In the genomic region with DNA sequence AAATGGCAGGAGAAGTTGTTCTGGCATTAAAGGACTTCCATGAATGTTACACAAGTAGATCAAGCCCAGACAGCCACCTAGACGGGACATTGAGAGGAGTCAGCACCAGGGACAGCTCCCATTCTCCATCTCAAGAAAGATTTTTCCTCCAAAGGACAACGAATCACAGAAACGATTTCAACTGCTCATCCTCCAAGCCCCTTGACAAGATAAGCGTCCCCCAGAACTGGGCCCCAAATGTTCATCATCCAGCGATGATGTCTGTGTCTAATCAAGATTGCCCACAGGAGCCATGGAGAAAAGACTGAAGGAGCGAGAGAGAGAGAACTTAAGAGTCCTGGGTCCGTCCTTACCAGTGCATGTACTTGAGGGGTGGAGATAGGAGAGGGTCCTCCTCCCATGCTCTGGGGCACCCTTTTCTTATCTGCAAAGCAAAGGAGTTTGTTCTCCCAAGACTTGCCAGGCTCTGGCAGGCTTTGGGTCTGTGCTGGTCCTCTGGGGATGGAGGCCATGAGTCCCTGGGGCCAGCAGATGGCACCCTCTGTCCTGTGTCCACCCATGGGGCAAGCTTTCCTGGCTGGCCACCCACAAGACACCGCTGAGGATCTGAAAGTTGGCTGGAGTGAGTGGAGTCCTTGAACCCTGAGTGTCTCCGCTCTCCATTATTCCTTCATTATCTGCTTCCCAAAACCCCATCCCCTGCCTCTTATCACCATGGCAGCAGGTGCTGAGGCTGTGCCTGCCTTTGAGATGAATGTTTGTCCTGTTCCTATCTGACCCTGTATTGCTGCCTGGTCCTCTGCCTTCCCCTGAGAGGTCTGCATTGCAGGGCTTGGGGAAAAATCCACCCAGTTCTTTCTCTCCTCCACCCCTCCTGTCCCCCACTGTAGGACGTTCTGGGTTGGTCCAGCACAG, we compare ENCODE assay signal across 2 cellular contexts.
TF ChIP-seq lines count a peak whose summit lies in the region.

No MANE protein-coding gene starts in this region.

TF ChIP-seq in HEK293, 187 proteins besides CTCF, POLR2A, EP300 and RAD21:
- TF ChIP-seq ZNF654 (tag by site-specific recombination; IDR thresholded peaks at IDR 0.05; ENCODE audit: low read depth), result peak; percentile 14; the same call in 1 of the 2 replicates
- TF ChIP-seq ZNF664 (tag by site-specific recombination; IDR thresholded peaks at IDR 0.05), result 0 out of 2 replicates have a peak, but pooled peaks have one; percentile 56
- no peak for TF ChIP-seq GLIS1 (tag by site-specific recombination; IDR thresholded peaks at IDR 0.05)
- TF ChIP-seq, protein P1, sequence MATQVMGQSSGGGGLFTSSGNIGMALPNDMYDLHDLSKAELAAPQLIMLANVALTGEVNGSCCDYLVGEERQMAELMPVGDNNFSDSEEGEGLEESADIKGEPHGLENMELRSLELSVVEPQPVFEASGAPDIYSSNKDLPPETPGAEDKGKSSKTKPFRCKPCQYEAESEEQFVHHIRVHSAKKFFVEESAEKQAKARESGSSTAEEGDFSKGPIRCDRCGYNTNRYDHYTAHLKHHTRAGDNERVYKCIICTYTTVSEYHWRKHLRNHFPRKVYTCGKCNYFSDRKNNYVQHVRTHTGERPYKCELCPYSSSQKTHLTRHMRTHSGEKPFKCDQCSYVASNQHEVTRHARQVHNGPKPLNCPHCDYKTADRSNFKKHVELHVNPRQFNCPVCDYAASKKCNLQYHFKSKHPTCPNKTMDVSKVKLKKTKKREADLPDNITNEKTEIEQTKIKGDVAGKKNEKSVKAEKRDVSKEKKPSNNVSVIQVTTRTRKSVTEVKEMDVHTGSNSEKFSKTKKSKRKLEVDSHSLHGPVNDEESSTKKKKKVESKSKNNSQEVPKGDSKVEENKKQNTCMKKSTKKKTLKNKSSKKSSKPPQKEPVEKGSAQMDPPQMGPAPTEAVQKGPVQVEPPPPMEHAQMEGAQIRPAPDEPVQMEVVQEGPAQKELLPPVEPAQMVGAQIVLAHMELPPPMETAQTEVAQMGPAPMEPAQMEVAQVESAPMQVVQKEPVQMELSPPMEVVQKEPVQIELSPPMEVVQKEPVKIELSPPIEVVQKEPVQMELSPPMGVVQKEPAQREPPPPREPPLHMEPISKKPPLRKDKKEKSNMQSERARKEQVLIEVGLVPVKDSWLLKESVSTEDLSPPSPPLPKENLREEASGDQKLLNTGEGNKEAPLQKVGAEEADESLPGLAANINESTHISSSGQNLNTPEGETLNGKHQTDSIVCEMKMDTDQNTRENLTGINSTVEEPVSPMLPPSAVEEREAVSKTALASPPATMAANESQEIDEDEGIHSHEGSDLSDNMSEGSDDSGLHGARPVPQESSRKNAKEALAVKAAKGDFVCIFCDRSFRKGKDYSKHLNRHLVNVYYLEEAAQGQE (tag by site-specific recombination; IDR thresholded peaks at IDR 0.05), result peak; percentile 95
- TF ChIP-seq ZBTB26 (tag by site-specific recombination; optimal IDR thresholded peaks at IDR 0.05), result peak; percentile 8
TF ChIP-seq in HEK293: peak in this region for 4.

TF ChIP-seq in liver, 16 proteins besides CTCF, POLR2A, EP300 and RAD21:
- TF ChIP-seq SP1 (IDR thresholded peaks at IDR 0.05) (no peak), TAF1 (conservative IDR thresholded peaks at IDR 0.05) (no peak), HNF4A (conservative IDR thresholded peaks at IDR 0.05) (no peak), HNF4G (IDR thresholded peaks at IDR 0.05) (no peak), NR2F2 (IDR thresholded peaks at IDR 0.05) (no peak), FOXA1 (IDR thresholded peaks at IDR 0.05) (no peak), GABPA (IDR thresholded peaks at IDR 0.05 in 1 of 2, conservative IDR thresholded peaks at IDR 0.05 in 1 of 2) (no peak)
- TF ChIP-seq, protein P1 (IDR thresholded peaks at IDR 0.05), result peak; percentile 98
- TF ChIP-seq, protein P2, sequence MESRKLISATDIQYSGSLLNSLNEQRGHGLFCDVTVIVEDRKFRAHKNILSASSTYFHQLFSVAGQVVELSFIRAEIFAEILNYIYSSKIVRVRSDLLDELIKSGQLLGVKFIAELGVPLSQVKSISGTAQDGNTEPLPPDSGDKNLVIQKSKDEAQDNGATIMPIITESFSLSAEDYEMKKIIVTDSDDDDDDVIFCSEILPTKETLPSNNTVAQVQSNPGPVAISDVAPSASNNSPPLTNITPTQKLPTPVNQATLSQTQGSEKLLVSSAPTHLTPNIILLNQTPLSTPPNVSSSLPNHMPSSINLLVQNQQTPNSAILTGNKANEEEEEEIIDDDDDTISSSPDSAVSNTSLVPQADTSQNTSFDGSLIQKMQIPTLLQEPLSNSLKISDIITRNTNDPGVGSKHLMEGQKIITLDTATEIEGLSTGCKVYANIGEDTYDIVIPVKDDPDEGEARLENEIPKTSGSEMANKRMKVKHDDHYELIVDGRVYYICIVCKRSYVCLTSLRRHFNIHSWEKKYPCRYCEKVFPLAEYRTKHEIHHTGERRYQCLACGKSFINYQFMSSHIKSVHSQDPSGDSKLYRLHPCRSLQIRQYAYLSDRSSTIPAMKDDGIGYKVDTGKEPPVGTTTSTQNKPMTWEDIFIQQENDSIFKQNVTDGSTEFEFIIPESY (IDR thresholded peaks at IDR 0.05), result no peak
